In genomic region chr17:77782611-77783010, GRCh38 we compare ENCODE assay signal across 23 cellular contexts.
"Had no signal": no experiment of that assay in that cellular context is flagged by ENCODE, and none has a peak within 500 bp of the region (broad histone marks: within the 10 kb centered on the region; RNA-seq: fewer than 3 reads in every experiment).

No MANE protein-coding gene starts in this region.

- H3K4me1 ChIP-seq: right lobe of liver had no signal

- H3K36me3 ChIP-seq: ascending aorta, brain microvascular endothelial cell, heart left ventricle, right lobe of liver, thoracic aorta had no signal

- ATAC-seq: esophagus mucosa; heart left ventricle; naive thymus-derived CD4-positive, alpha-beta T cell; right lobe of liver; SK-N-SH treated with all-trans-retinoic acid at 6 μM for 48 hours had no signal

- H3K27me3 ChIP-seq: ascending aorta, heart left ventricle, right lobe of liver had no signal

- H3K36me3 Mint-ChIP-seq: activated naive CD4-positive, alpha-beta T cell treated with anti-CD3 and anti-CD28 coated beads, Interleukin-2, amount 10 ng/mL, durations not matched to agents 7 days and 5 days; activated naive CD8-positive, alpha-beta T cell treated with anti-CD3 and anti-CD28 coated beads, Interleukin-2, amount 10 ng/mL, durations not matched to agents 7 days and 5 days; mesothelial cell of epicardium; naive thymus-derived CD4-positive, alpha-beta T cell had no signal

- H3K4me3 ChIP-seq: ascending aorta, heart left ventricle, right lobe of liver, thoracic aorta had no signal

- H3K9me3 Mint-ChIP-seq: activated CD4-positive, alpha-beta T cell treated with anti-CD3 and anti-CD28 coated beads, Interleukin-2, amount 10 ng/mL, durations not matched to agents 24 days and 14 days; activated naive CD4-positive, alpha-beta T cell treated with anti-CD3 and anti-CD28 coated beads, Interleukin-2, amount 10 ng/mL, durations not matched to agents 7 days and 5 days; activated naive CD8-positive, alpha-beta T cell treated with anti-CD3 and anti-CD28 coated beads, Interleukin-2, amount 10 ng/mL, durations not matched to agents 7 days and 5 days; activated T-helper 1 cell treated with anti-CD3 and anti-CD28 coated beads, Interleukin-12 subunit alpha, Interleukin-12 subunit beta, Interleukin-2, Interleukin-4 antibody, amounts not matched to agents 30 ng/mL and 10 ng/mL and 1 ng/mL, durations not matched to agents 14 hours and 24 hours and 36 hours; endodermal cell; mesothelial cell of epicardium; stimulated activated naive CD8-positive, alpha-beta T cell treated with anti-CD3 and anti-CD28 coated beads, Interleukin-15, Interleukin-2, amounts not matched to agents 100 ng/mL and 50 ng/mL, for 24 hours had no signal

- H3K9me3 ChIP-seq: ascending aorta, heart left ventricle, right lobe of liver, thoracic aorta had no signal

- H3K4me3 Mint-ChIP-seq: activated CD4-positive, alpha-beta T cell treated with anti-CD3 and anti-CD28 coated beads, Interleukin-2, amount 10 ng/mL, durations not matched to agents 24 days and 14 days; activated naive CD4-positive, alpha-beta T cell treated with anti-CD3 and anti-CD28 coated beads, Interleukin-2, amount 10 ng/mL, durations not matched to agents 7 days and 5 days; activated naive CD8-positive, alpha-beta T cell treated with anti-CD3 and anti-CD28 coated beads, Interleukin-2, amount 10 ng/mL, durations not matched to agents 7 days and 5 days; activated T-helper 1 cell treated with anti-CD3 and anti-CD28 coated beads, Interleukin-12 subunit alpha, Interleukin-12 subunit beta, Interleukin-2, Interleukin-4 antibody, amounts not matched to agents 30 ng/mL and 10 ng/mL and 1 ng/mL, durations not matched to agents 14 hours and 24 hours and 36 hours; endodermal cell; mesothelial cell of epicardium; stimulated activated naive CD8-positive, alpha-beta T cell treated with anti-CD3 and anti-CD28 coated beads, Interleukin-15, Interleukin-2, amounts not matched to agents 100 ng/mL and 50 ng/mL, for 24 hours had no signal

- H3K27me3 Mint-ChIP-seq: stimulated activated naive CD8-positive, alpha-beta T cell treated with anti-CD3 and anti-CD28 coated beads, Interleukin-15, Interleukin-2, amounts not matched to agents 100 ng/mL and 50 ng/mL, for 24 hours had no signal

- DNase-seq: activated CD4-positive, alpha-beta T cell treated with anti-CD3 and anti-CD28 coated beads, Interleukin-2, amount 10 ng/mL, durations not matched to agents 24 days and 14 days; activated gamma-delta T cell; activated naive CD4-positive, alpha-beta T cell treated with anti-CD3 and anti-CD28 coated beads, Interleukin-2, amount 10 ng/mL, durations not matched to agents 7 days and 5 days; activated naive CD8-positive, alpha-beta T cell treated with anti-CD3 and anti-CD28 coated beads, Interleukin-2, amount 10 ng/mL, durations not matched to agents 7 days and 5 days; activated T-cell treated with anti-CD3 and anti-CD28 coated beads for 4 hours; brain microvascular endothelial cell; cortex of kidney; endodermal cell; foreskin fibroblast; heart left ventricle; hypothalamus; naive thymus-derived CD4-positive, alpha-beta T cell; right lobe of liver; stimulated activated CD4-positive, alpha-beta T cell treated with anti-CD3 and anti-CD28 coated beads, Interleukin-2, amount 100 ng/mL, for 48 hours; trophoblast cell had no signal

- H3K27ac ChIP-seq: ascending aorta, brain microvascular endothelial cell, heart left ventricle, right lobe of liver, thoracic aorta, VCaP had no signal

- H3K27ac Mint-ChIP-seq: activated naive CD4-positive, alpha-beta T cell treated with anti-CD3 and anti-CD28 coated beads, Interleukin-2, amount 10 ng/mL, durations not matched to agents 7 days and 5 days; activated naive CD8-positive, alpha-beta T cell treated with anti-CD3 and anti-CD28 coated beads, Interleukin-2, amount 10 ng/mL, durations not matched to agents 7 days and 5 days; endodermal cell; mesothelial cell of epicardium; stimulated activated naive CD8-positive, alpha-beta T cell treated with anti-CD3 and anti-CD28 coated beads, Interleukin-15, Interleukin-2, amounts not matched to agents 100 ng/mL and 50 ng/mL, for 24 hours had no signal
